Comparison of ENCODE assay signal across 12 cellular contexts in genomic region chr3:188446791-188447190, GRCh38.
DNase-seq lines count a peak whose midpoint lies in the region; ATAC-seq, FAIRE-seq and TF ChIP-seq lines count a peak whose summit lies in the region.
"Had no signal": no experiment of that assay in that cellular context is flagged by ENCODE, and none has a peak within 500 bp of the region (broad histone marks: within the 10 kb centered on the region; RNA-seq: fewer than 3 reads in every experiment).

No MANE protein-coding gene starts in this region.

- TF ChIP-seq POLR2A in ovary (IDR thresholded peaks at IDR 0.05) = no peak

- peaks cover 3% of the 10 kb centered on the region for H3K36me3 Mint-ChIP-seq in effector memory CD8-positive, alpha-beta T cell (ENCODE audit: insufficient read depth)

- no peak overlapping the region for H3K9ac ChIP-seq in kidney (ENCODE audit: low read length in 2 of 2)

- FAIRE-seq in kidney (lab: Jason Lieb, UNC) = no peak

- TF ChIP-seq CTCF in kidney (IDR thresholded peaks at IDR 0.05; ENCODE audit: borderline replicate concordance, extremely low read depth, insufficient read depth) (no peak), foreskin keratinocyte (conservative IDR thresholded peaks at IDR 0.05) (no peak), ovary (IDR thresholded peaks at IDR 0.05) (no peak)

- WGBS in ovary, 3 donors = 90 to 97% (median 92%) methylated on average over 2 of the region's 2 CpGs

- H3K27ac ChIP-seq in kidney (ENCODE audit: low read depth in 2 of 2, low read length in 2 of 2) = no peak overlapping the region
- no peak overlapping the region for H3K27ac ChIP-seq in foreskin keratinocyte
- H3K27ac ChIP-seq in ovary = no peak overlapping the region

- H3K27me3 ChIP-seq in foreskin keratinocyte (no peaks in the 10 kb centered on the region), ovary (no peaks in the 10 kb centered on the region)

- H3K9me3 ChIP-seq in kidney (ENCODE audit: control insufficient read depth in 1 of 2, low read length in 2 of 2) (no peaks in the 10 kb centered on the region), ovary (no peaks in the 10 kb centered on the region)

- no peaks in the 10 kb centered on the region for H3K36me3 ChIP-seq in kidney (ENCODE audit: control insufficient read depth in 1 of 2, insufficient read depth in 2 of 2, low read length in 2 of 2)
- H3K36me3 ChIP-seq in ovary = no peaks in the 10 kb centered on the region

- no peak for TF ChIP-seq EP300 in ovary (IDR thresholded peaks at IDR 0.05)

- H3K4me3 Mint-ChIP-seq in effector memory CD8-positive, alpha-beta T cell = peak overlapping the region; percentile 37 to 63

- intact Hi-C loops in kidney (cut with DNase I) (no loop called here), ovary (cut with DNase I) (no loop called here)

- no peaks in the 10 kb centered on the region for H3K4me1 ChIP-seq in kidney (ENCODE audit: control insufficient read depth in 1 of 2, insufficient read depth in 1 of 2, low read depth in 1 of 2, low read length in 2 of 2)
- H3K4me1 ChIP-seq in foreskin keratinocyte = no peaks in the 10 kb centered on the region
- no peaks in the 10 kb centered on the region for H3K4me1 ChIP-seq in ovary (ENCODE audit: insufficient read depth)

- no peaks in the 10 kb centered on the region for H3K27me3 Mint-ChIP-seq in effector memory CD8-positive, alpha-beta T cell

- no peak for DNase-seq in effector memory CD8-positive, alpha-beta T cell
- no peak for DNase-seq in kidney
- no peak for DNase-seq in foreskin keratinocyte
- DNase-seq in ovary = no peak
- DNase-seq in KBM-7 = no peak
- DNase-seq: mesenchymal stem cell, NCI-H2081, retina had no signal

- no peaks in the 10 kb centered on the region for H3K9me3 Mint-ChIP-seq in effector memory CD8-positive, alpha-beta T cell
- H3K9me3 Mint-ChIP-seq: activated naive CD4-positive, alpha-beta T cell treated with anti-CD3 and anti-CD28 coated beads, Interleukin-2, amount 50 U/mL, for 72 hours had no signal

- ATAC-seq in GM18858 (IDR thresholded peaks at IDR 0.05; ENCODE audit: unreplicated experiment) = peak; percentile 47
- peak; percentile 67 for ATAC-seq in GM21576 (IDR thresholded peaks at IDR 0.05; ENCODE audit: unreplicated experiment)
- ATAC-seq in HG03378 (IDR thresholded peaks at IDR 0.05; ENCODE audit: unreplicated experiment) = peak; percentile 33
- peak; percentile 52 for ATAC-seq in effector memory CD8-positive, alpha-beta T cell (replicated peaks)
- ATAC-seq in foreskin keratinocyte = no peak
- ATAC-seq: activated naive CD4-positive, alpha-beta T cell treated with anti-CD3 and anti-CD28 coated beads, Interleukin-2, amount 50 U/mL, for 72 hours had no signal

- no peak overlapping the region for H3K4me3 ChIP-seq in kidney (ENCODE audit: low read length in 2 of 2)
- H3K4me3 ChIP-seq in ovary = no peak overlapping the region

- in situ Hi-C loops in KBM-7 (cut with MboI; ENCODE audit: low pct_unique_long_range_greater_than_20kb, low sequenced_read_pairs) = no loop called here

- H3K4me1 Mint-ChIP-seq in effector memory CD8-positive, alpha-beta T cell (ENCODE audit: low read depth in 2 of 2) = peaks cover 31 to 53% of the 10 kb centered on the region in 2 donors

- peak overlapping the region in 1 of 2 donors; percentile 65 for H3K27ac Mint-ChIP-seq in effector memory CD8-positive, alpha-beta T cell
